Comparison of ENCODE assay signal across 1 cellular context in genomic region chr2:101518470-101519172, GRCh38.
TF ChIP-seq lines count a peak whose summit lies in the region.

No MANE protein-coding gene starts in this region.

TF ChIP-seq in HepG2, 621 proteins besides CTCF, POLR2A, EP300 and RAD21 (continued from another document):
- TF ChIP-seq, protein P1, sequence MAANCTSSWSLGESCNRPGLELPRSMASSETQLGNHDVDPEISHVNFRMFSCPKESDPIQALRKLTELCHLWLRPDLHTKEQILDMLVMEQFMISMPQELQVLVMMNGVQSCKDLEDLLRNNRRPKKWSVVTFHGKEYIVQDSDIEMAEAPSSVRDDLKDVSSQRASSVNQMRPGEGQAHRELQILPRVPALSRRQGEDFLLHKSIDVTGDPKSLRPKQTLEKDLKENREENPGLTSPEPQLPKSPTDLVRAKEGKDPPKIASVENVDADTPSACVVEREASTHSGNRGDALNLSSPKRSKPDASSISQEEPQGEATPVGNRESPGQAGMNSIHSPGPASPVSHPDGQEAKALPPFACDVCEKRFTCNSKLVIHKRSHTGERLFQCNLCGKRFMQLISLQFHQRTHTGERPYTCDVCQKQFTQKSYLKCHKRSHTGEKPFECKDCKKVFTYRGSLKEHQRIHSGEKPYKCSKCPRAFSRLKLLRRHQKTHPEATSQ (CRISPR knock-in tag; IDR thresholded peaks at IDR 0.05; ENCODE audit: borderline replicate concordance) = no peak
- TF ChIP-seq BCL6 (CRISPR knock-in tag; IDR thresholded peaks at IDR 0.05) = 0 out of 2 replicates have a peak, but pooled peaks have one; percentile 9
- TF ChIP-seq NAIF1 (CRISPR knock-in tag; IDR thresholded peaks at IDR 0.05; ENCODE audit: borderline replicate concordance) = no peak
- TF ChIP-seq CBX1 (IDR thresholded peaks at IDR 0.05; ENCODE audit: low read depth) = peak; percentile 49
- 0 out of 2 replicates have a peak, but pooled peaks have one; percentile 8 for TF ChIP-seq ZNF644 (CRISPR knock-in tag; IDR thresholded peaks at IDR 0.05; ENCODE audit: low read depth)
- TF ChIP-seq HDAC2 (CRISPR knock-in tag; IDR thresholded peaks at IDR 0.05) = peak; percentile 34; the same call in 1 of the 2 replicates
- TF ChIP-seq, protein P2, sequence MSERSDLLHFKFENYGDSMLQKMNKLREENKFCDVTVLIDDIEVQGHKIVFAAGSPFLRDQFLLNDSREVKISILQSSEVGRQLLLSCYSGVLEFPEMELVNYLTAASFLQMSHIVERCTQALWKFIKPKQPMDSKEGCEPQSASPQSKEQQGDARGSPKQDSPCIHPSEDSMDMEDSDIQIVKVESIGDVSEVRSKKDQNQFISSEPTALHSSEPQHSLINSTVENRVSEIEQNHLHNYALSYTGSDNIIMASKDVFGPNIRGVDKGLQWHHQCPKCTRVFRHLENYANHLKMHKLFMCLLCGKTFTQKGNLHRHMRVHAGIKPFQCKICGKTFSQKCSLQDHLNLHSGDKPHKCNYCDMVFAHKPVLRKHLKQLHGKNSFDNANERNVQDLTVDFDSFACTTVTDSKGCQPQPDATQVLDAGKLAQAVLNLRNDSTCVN (CRISPR knock-in tag; IDR thresholded peaks at IDR 0.05; ENCODE audit: borderline replicate concordance) = peak; percentile 25; the same call in 1 of the 2 replicates
- TF ChIP-seq MAZ (IDR thresholded peaks at IDR 0.05; ENCODE audit: borderline replicate concordance, low read depth, low read length) = peak; percentile 85; the same call in 1 of the 2 replicates
- TF ChIP-seq MAZ (CRISPR knock-in tag; IDR thresholded peaks at IDR 0.05; ENCODE audit: low read depth) = no peak
- TF ChIP-seq GATAD2A (CRISPR knock-in tag; IDR thresholded peaks at IDR 0.05) = peak; percentile 47; the same call in 1 of the 2 replicates
- TF ChIP-seq POGZ (CRISPR knock-in tag; IDR thresholded peaks at IDR 0.05) = 0 out of 2 replicates have a peak, but pooled peaks have one; percentile 0
- 0 out of 2 replicates have a peak, but pooled peaks have one; percentile 29 for TF ChIP-seq CBX5 (CRISPR knock-in tag; IDR thresholded peaks at IDR 0.05; ENCODE audit: borderline replicate concordance)
- TF ChIP-seq ZNF329 (CRISPR knock-in tag; IDR thresholded peaks at IDR 0.05; ENCODE audit: low read depth) = no peak
- no peak for TF ChIP-seq MAFG (CRISPR knock-in tag; IDR thresholded peaks at IDR 0.05)
- peak; percentile 26; the same call in 1 of the 2 replicates for TF ChIP-seq ZMYM4 (CRISPR knock-in tag; IDR thresholded peaks at IDR 0.05)
- TF ChIP-seq FOXA3 (CRISPR knock-in tag; IDR thresholded peaks at IDR 0.05) = peak; percentile 19; the same call in 1 of the 2 replicates
- 0 out of 2 replicates have a peak, but pooled peaks have one; percentile 28 for TF ChIP-seq SP4 (CRISPR knock-in tag; IDR thresholded peaks at IDR 0.05)
- peak; percentile 88 for TF ChIP-seq ELF3 (CRISPR knock-in tag; IDR thresholded peaks at IDR 0.05)
- TF ChIP-seq THAP11 (CRISPR knock-in tag; IDR thresholded peaks at IDR 0.05) = peak; percentile 47; the same call in 1 of the 2 replicates
- peak; percentile 32; the same call in 1 of the 2 replicates for TF ChIP-seq MED1 (CRISPR knock-in tag; IDR thresholded peaks at IDR 0.05)
- TF ChIP-seq, protein P3, sequence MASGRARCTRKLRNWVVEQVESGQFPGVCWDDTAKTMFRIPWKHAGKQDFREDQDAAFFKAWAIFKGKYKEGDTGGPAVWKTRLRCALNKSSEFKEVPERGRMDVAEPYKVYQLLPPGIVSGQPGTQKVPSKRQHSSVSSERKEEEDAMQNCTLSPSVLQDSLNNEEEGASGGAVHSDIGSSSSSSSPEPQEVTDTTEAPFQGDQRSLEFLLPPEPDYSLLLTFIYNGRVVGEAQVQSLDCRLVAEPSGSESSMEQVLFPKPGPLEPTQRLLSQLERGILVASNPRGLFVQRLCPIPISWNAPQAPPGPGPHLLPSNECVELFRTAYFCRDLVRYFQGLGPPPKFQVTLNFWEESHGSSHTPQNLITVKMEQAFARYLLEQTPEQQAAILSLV (CRISPR knock-in tag; IDR thresholded peaks at IDR 0.05; ENCODE audit: borderline replicate concordance) = 0 out of 2 replicates have a peak, but pooled peaks have one; percentile 20
- 0 out of 2 replicates have a peak, but pooled peaks have one; percentile 39 for TF ChIP-seq BORCS8-MEF2B (CRISPR knock-in tag; IDR thresholded peaks at IDR 0.05)
- peak; percentile 24; the same call in 1 of the 2 replicates for TF ChIP-seq RXRB (CRISPR knock-in tag; IDR thresholded peaks at IDR 0.05; ENCODE audit: borderline replicate concordance)
- TF ChIP-seq HMGXB4 (CRISPR knock-in tag; IDR thresholded peaks at IDR 0.05; ENCODE audit: borderline replicate concordance in 1 of 2, low read depth in 1 of 2) = peak in 1 of 2 experiments; percentile 26; a peak in 2 of 4 replicates
- TF ChIP-seq ZNF652 (CRISPR knock-in tag; IDR thresholded peaks at IDR 0.05; ENCODE audit: borderline replicate concordance, low read depth) = no peak
- TF ChIP-seq SOX13 (IDR thresholded peaks at IDR 0.05) = no peak
- TF ChIP-seq SOX13 (CRISPR knock-in tag; conservative IDR thresholded peaks at IDR 0.05 in 1 of 2, IDR thresholded peaks at IDR 0.05 in 1 of 2) = peak in 1 of 2 experiments; percentile 54; a peak in 1 of 4 replicates
- TF ChIP-seq ZNF484 (CRISPR knock-in tag; IDR thresholded peaks at IDR 0.05; ENCODE audit: borderline replicate concordance, low read depth) = no peak
- TF ChIP-seq, protein P4, sequence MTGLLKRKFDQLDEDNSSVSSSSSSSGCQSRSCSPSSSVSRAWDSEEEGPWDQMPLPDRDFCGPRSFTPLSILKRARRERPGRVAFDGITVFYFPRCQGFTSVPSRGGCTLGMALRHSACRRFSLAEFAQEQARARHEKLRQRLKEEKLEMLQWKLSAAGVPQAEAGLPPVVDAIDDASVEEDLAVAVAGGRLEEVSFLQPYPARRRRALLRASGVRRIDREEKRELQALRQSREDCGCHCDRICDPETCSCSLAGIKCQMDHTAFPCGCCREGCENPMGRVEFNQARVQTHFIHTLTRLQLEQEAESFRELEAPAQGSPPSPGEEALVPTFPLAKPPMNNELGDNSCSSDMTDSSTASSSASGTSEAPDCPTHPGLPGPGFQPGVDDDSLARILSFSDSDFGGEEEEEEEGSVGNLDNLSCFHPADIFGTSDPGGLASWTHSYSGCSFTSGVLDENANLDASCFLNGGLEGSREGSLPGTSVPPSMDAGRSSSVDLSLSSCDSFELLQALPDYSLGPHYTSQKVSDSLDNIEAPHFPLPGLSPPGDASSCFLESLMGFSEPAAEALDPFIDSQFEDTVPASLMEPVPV (CRISPR knock-in tag; IDR thresholded peaks at IDR 0.05) = 0 out of 2 replicates have a peak, but pooled peaks have one; percentile 24
